Comparison of ENCODE assay signal across 2 cellular contexts in the genomic region with DNA sequence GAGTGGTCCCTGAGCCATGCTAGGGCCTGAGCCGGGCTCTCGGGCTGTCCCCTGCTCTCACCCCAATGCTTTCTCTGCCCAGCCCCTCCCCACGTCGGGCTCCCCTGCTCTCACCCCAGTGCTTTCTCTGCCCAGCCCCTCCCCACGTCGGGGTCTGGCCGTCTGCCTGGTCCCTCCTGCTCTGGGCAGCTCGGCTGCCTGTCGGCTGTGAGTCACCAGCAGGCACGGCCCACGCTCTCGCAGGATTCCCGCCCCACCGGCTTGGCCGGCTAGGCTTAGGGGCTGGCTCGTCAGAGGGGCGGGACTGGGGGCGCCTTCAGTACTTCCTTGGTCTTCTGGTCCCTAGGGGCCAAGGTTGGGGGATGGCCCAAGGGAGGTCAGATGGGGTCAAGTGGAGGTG.
TF ChIP-seq lines count a peak whose summit lies in the region.

No MANE protein-coding gene starts in this region.

TF ChIP-seq in liver, 16 proteins besides CTCF, POLR2A, EP300 and RAD21:
- TF ChIP-seq, protein P1, sequence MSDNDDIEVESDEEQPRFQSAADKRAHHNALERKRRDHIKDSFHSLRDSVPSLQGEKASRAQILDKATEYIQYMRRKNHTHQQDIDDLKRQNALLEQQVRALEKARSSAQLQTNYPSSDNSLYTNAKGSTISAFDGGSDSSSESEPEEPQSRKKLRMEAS (IDR thresholded peaks at IDR 0.05), result no peak
- TF ChIP-seq TAF1 (conservative IDR thresholded peaks at IDR 0.05), result no peak
- peak in 1 of 2 donors; percentile 28 for TF ChIP-seq HNF4A (conservative IDR thresholded peaks at IDR 0.05)
- TF ChIP-seq FOXA1 (IDR thresholded peaks at IDR 0.05), result no peak
- peak in 1 of 2 donors; percentile 24 for TF ChIP-seq RXRA (IDR thresholded peaks at IDR 0.05)
- TF ChIP-seq, protein P2, sequence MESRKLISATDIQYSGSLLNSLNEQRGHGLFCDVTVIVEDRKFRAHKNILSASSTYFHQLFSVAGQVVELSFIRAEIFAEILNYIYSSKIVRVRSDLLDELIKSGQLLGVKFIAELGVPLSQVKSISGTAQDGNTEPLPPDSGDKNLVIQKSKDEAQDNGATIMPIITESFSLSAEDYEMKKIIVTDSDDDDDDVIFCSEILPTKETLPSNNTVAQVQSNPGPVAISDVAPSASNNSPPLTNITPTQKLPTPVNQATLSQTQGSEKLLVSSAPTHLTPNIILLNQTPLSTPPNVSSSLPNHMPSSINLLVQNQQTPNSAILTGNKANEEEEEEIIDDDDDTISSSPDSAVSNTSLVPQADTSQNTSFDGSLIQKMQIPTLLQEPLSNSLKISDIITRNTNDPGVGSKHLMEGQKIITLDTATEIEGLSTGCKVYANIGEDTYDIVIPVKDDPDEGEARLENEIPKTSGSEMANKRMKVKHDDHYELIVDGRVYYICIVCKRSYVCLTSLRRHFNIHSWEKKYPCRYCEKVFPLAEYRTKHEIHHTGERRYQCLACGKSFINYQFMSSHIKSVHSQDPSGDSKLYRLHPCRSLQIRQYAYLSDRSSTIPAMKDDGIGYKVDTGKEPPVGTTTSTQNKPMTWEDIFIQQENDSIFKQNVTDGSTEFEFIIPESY (IDR thresholded peaks at IDR 0.05), result no peak
- no peak for TF ChIP-seq FOXA2 (IDR thresholded peaks at IDR 0.05)
- TF ChIP-seq, protein P3, sequence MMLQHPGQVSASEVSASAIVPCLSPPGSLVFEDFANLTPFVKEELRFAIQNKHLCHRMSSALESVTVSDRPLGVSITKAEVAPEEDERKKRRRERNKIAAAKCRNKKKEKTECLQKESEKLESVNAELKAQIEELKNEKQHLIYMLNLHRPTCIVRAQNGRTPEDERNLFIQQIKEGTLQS (IDR thresholded peaks at IDR 0.05), result no peak
- TF ChIP-seq JUND (IDR thresholded peaks at IDR 0.05), result peak in 1 of 2 donors; percentile 76
- TF ChIP-seq NR2F2 (IDR thresholded peaks at IDR 0.05), result no peak
- no peak for TF ChIP-seq SP1 (IDR thresholded peaks at IDR 0.05)
- no peak for TF ChIP-seq YY1 (IDR thresholded peaks at IDR 0.05)
- TF ChIP-seq, protein P4, sequence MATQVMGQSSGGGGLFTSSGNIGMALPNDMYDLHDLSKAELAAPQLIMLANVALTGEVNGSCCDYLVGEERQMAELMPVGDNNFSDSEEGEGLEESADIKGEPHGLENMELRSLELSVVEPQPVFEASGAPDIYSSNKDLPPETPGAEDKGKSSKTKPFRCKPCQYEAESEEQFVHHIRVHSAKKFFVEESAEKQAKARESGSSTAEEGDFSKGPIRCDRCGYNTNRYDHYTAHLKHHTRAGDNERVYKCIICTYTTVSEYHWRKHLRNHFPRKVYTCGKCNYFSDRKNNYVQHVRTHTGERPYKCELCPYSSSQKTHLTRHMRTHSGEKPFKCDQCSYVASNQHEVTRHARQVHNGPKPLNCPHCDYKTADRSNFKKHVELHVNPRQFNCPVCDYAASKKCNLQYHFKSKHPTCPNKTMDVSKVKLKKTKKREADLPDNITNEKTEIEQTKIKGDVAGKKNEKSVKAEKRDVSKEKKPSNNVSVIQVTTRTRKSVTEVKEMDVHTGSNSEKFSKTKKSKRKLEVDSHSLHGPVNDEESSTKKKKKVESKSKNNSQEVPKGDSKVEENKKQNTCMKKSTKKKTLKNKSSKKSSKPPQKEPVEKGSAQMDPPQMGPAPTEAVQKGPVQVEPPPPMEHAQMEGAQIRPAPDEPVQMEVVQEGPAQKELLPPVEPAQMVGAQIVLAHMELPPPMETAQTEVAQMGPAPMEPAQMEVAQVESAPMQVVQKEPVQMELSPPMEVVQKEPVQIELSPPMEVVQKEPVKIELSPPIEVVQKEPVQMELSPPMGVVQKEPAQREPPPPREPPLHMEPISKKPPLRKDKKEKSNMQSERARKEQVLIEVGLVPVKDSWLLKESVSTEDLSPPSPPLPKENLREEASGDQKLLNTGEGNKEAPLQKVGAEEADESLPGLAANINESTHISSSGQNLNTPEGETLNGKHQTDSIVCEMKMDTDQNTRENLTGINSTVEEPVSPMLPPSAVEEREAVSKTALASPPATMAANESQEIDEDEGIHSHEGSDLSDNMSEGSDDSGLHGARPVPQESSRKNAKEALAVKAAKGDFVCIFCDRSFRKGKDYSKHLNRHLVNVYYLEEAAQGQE (IDR thresholded peaks at IDR 0.05), result no peak
- no peak for TF ChIP-seq GABPA (IDR thresholded peaks at IDR 0.05 in 1 of 2, conservative IDR thresholded peaks at IDR 0.05 in 1 of 2)
- no peak for TF ChIP-seq HNF4G (IDR thresholded peaks at IDR 0.05)
- peak in 1 of 2 donors; percentile 18 for TF ChIP-seq EGR1 (IDR thresholded peaks at IDR 0.05; ENCODE audit: low read depth in 2 of 2)
TF ChIP-seq in liver: peak in this region for 4.

TF ChIP-seq in HepG2, 621 proteins besides CTCF, POLR2A, EP300 and RAD21:
- TF ChIP-seq NFKBIZ (CRISPR knock-in tag; IDR thresholded peaks at IDR 0.05) (no peak), ZNF496 (CRISPR knock-in tag; IDR thresholded peaks at IDR 0.05; ENCODE audit: insufficient replicate concordance) (no peak), ZNF333 (CRISPR knock-in tag; IDR thresholded peaks at IDR 0.05; ENCODE audit: borderline replicate concordance) (no peak)
- TF ChIP-seq, protein P5, sequence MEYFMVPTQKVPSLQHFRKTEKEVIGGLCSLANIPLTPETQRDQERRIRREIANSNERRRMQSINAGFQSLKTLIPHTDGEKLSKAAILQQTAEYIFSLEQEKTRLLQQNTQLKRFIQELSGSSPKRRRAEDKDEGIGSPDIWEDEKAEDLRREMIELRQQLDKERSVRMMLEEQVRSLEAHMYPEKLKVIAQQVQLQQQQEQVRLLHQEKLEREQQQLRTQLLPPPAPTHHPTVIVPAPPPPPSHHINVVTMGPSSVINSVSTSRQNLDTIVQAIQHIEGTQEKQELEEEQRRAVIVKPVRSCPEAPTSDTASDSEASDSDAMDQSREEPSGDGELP (IDR thresholded peaks at IDR 0.05; ENCODE audit: borderline replicate concordance, low read depth), result no peak
TF ChIP-seq in HepG2: peak in this region for 0.
